Comparison of ENCODE assay signal across 10 cellular contexts in genomic region chr3:11185564-11186317, GRCh38. TPM values are rescaled to one million over a fixed set of nuclear protein-coding genes. Genes with fewer than 3 reads are reported as not detected.
DNase-seq lines count a peak whose midpoint lies in the region; TF ChIP-seq lines count a peak whose summit lies in the region.
"Had no signal": no experiment of that assay in that cellular context is flagged by ENCODE, and none has a peak within 500 bp of the region (broad histone marks: within the 10 kb centered on the region; RNA-seq: fewer than 3 reads in every experiment).

No MANE protein-coding gene starts in this region.

- TF ChIP-seq CTCF in AG04450 (IDR thresholded peaks at IDR 0.05; ENCODE audit: low read depth, low read length) (no peak), neural progenitor cell (IDR thresholded peaks at IDR 0.05) (no peak)

- no peak overlapping the region for H2AFZ ChIP-seq in neural progenitor cell (replicated peaks)

- H3K9me3 ChIP-seq in AG04450 (ENCODE audit: control insufficient read depth, insufficient read depth, low read length) (no peaks in the 10 kb centered on the region), neural progenitor cell (ENCODE audit: low read depth) (no peaks in the 10 kb centered on the region)

- peak overlapping the region; percentile 68 for H3K4me3 Mint-ChIP-seq in neural progenitor cell

- no peaks in the 10 kb centered on the region for H3K27me3 ChIP-seq in AG04450 (ENCODE audit: control insufficient read depth, insufficient read depth, low read length)
- no peaks in the 10 kb centered on the region for H3K27me3 ChIP-seq in neural progenitor cell

- H3F3A ChIP-seq in neural progenitor cell (ENCODE audit: low read depth): no peaks in the 10 kb centered on the region

- CTCF ChIA-PET in AG04450 (lab: Charles Lee): interaction anchor here (0.5 to 0.8 kb wide), 2 partner anchors 34 to 125 kb away, joined by 4 read pairs; no protein-coding TSS in a partner anchor

- H3K4me3 ChIP-seq in AG04450 (ENCODE audit: low read depth, low read length) (no peak overlapping the region), neural progenitor cell (no peak overlapping the region)

- H3K4me1 Mint-ChIP-seq in neural progenitor cell: peaks cover 15% of the 10 kb centered on the region

- POLR2A ChIA-PET in AG04450 (lab: Yijun Ruan, JAX): interaction anchor here (0.6 to 2.5 kb wide), 4 partner anchors 11 to 27 kb away, joined by 3 to 20 read pairs (median 4); no protein-coding TSS in a partner anchor

- no peaks in the 10 kb centered on the region for H3K4me1 ChIP-seq in neural progenitor cell

- DNase-seq in AG04450 (ENCODE audit: low read depth, low spot score) (peak; percentile 88), fibroblast of gingiva (ENCODE audit: low read depth) (peak; percentile 97), neural progenitor cell (ENCODE audit: low spot score) (no peak), NCI-H2081 treated with DMSO at 0.1 percent for 48 hours (lab: John Stamatoyannopoulos, UW) (no peak), NOMO-1 (lab: John Stamatoyannopoulos, UW; ENCODE audit: unreplicated experiment in 2 of 2) (no peak)
- no peak for DNase-seq in activated CD4-positive, alpha-beta T cell treated with anti-CD3 and anti-CD28 coated beads, Interleukin-2, amount 50 U/mL, for 4 hours
- no peak for DNase-seq in stimulated activated CD4-positive, alpha-beta T cell treated with anti-CD3 and anti-CD28 coated beads, Interleukin-2, amount 100 ng/mL, for 24 hours
- DNase-seq: activated CD4-positive, alpha-beta T cell treated with anti-CD3 and anti-CD28 coated beads for 1 hour; NCI-H1436 had no signal

- no peaks in the 10 kb centered on the region for H3K79me2 ChIP-seq in neural progenitor cell (ENCODE audit: low read depth)

- no peaks in the 10 kb centered on the region for H3K36me3 ChIP-seq in neural progenitor cell

- H3K27me3 Mint-ChIP-seq in neural progenitor cell (ENCODE audit: insufficient read depth, low read depth): peaks cover 10% of the 10 kb centered on the region

- H4K20me1 ChIP-seq in neural progenitor cell (ENCODE audit: low read depth): no peaks in the 10 kb centered on the region

- peak overlapping the region; percentile 65 for H3K27ac ChIP-seq in AG04450 (ENCODE audit: low read depth, low read length)
- H3K27ac ChIP-seq in neural progenitor cell: no peak overlapping the region

- H3K9me3 Mint-ChIP-seq in neural progenitor cell: no peaks in the 10 kb centered on the region

- H3K4me2 ChIP-seq in neural progenitor cell: no peak overlapping the region

- no peak overlapping the region for H3K9ac ChIP-seq in neural progenitor cell

- no peaks in the 10 kb centered on the region for H3K36me3 Mint-ChIP-seq in neural progenitor cell

- no peak overlapping the region for H3K27ac Mint-ChIP-seq in neural progenitor cell

TF ChIP-seq in PFSK-1, 5 proteins besides CTCF, POLR2A, EP300 and RAD21:
- TF ChIP-seq SIN3A (IDR thresholded peaks at IDR 0.05; ENCODE audit: borderline replicate concordance, insufficient read depth, low read length): peak; percentile 49; the same call in 1 of the 2 replicates
- no peak for TF ChIP-seq TAF1 (IDR thresholded peaks at IDR 0.05; ENCODE audit: borderline replicate concordance, insufficient read depth, low read length)
- peak; percentile 57 for TF ChIP-seq FOXP2 (optimal IDR thresholded peaks at IDR 0.05; ENCODE audit: borderline replicate concordance, extremely low read depth, extremely low read length, insufficient read depth)
TF ChIP-seq in PFSK-1: peak in this region for 2.

RNA-seq across cellular contexts. Expression of gene HRH1, which starts 31.4 kb away (rescaled TPM):
- polyA plus RNA-seq in AG04450 (2011; rRNA removed): 24.6 and 25.4 TPM in 2 replicates
- polyA minus RNA-seq in AG04450 (2011; rRNA and poly(A)+ RNA removed): 38.4 and 45.9 TPM in 2 replicates
- polyA plus RNA-seq in PFSK-1 (2012; ENCODE audit: insufficient read length, low read depth): 1.6 TPM
- total RNA-seq in neural progenitor cell (ENCODE audit: low replicate concordance): 0.09 and 0.19 TPM in 2 replicates

Comparison
In these comparisons a context has a peak if more than half of its experiments do, and no peak if none do; other contexts are left out.
1. DNase-seq: peak in AG04450 (single experiment) and fibroblast of gingiva (single experiment); none in neural progenitor cell (single experiment), NCI-H2081 treated with DMSO at 0.1 percent for 48 hours (single experiment), activated CD4-positive, alpha-beta T cell treated with anti-CD3 and anti-CD28 coated beads, Interleukin-2, amount 50 U/mL, for 4 hours (0 of 2), stimulated activated CD4-positive, alpha-beta T cell treated with anti-CD3 and anti-CD28 coated beads, Interleukin-2, amount 100 ng/mL, for 24 hours (0 of 2) and NOMO-1 (0 of 2).